ENCODE assay signal across 8 cellular contexts in the genomic region with DNA sequence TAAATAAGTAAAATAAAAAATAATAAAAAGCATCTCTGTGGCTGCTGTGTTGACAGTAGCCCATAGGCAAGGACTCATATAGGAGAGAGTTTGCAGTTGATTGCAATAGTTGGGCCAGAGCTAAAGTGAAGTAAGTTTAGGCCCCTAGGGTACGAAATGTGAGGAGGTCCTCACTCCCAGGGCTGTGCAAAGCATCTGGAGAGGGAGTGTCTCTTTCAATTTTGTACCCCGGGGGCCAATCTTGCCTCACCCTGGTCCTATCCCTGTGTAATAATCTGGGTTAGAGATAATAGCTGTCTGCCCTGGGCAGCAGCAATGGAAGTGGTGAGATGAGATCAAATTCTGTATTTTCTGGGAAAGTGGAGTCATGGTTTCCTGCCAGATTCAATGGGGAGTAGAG.
"Had no signal": no experiment of that assay in that cellular context is flagged by ENCODE, and none has a peak within 500 bp of the region (broad histone marks: within the 10 kb centered on the region; RNA-seq: fewer than 3 reads in every experiment).

No MANE protein-coding gene starts in this region.

- H3K36me3 ChIP-seq: HAP-1 had no signal

- ATAC-seq: HCT116, K562 had no signal

- H2AFZ ChIP-seq: GM23248 had no signal

- H3K4me3 ChIP-seq: GM23248, HAP-1, K562 had no signal

- H3K4me3 Mint-ChIP-seq: HFFc6 had no signal

- H3K4me1 ChIP-seq: HAP-1 had no signal

- H3K9me3 ChIP-seq: HAP-1 had no signal

- H3K9ac ChIP-seq: GM23248 had no signal

- DNase-seq: GM23248, GOT3, H7, HFFc6, IMR-90 had no signal

- H3K27ac ChIP-seq: GM23248 had no signal

- H3K27ac Mint-ChIP-seq: HFFc6 had no signal
